8 cellular contexts compared by ENCODE assay signal in genomic region chr1:209207701-209208286, GRCh38.
A peak's percentile ranks its signal among the peaks of the same experiment; 100 is the strongest.
DNase-seq lines count a peak whose midpoint lies in the region; ATAC-seq, FAIRE-seq and TF ChIP-seq lines count a peak whose summit lies in the region.

No MANE protein-coding gene starts in this region.

- TF ChIP-seq POLR2A in GM12878 (IDR thresholded peaks at IDR 0.05; ENCODE audit: low read depth, low read length): no peak

- H3K4me2 ChIP-seq in GM12878 (ENCODE audit: control insufficient read depth, insufficient read depth): peak overlapping the region; percentile 21; the same call in 1 of the 2 replicates

- RAD21 ChIA-PET in GM12878 (lab: Charles Lee; ENCODE audit: unreplicated experiment): interaction anchor here (0.6 to 1.5 kb wide), 6 partner anchors 41 to 558 kb away, joined by 3 to 5 read pairs (median 3); no protein-coding TSS in a partner anchor

- CTCF ChIA-PET in GM12878 (lab: Yijun Ruan, JAX): interaction anchor here (0.5 to 1.9 kb wide), 11 partner anchors 14 to 588 kb away, joined by 3 to 9 read pairs (median 4); no protein-coding TSS in a partner anchor

- H3K9me3 ChIP-seq in BE2C (no peaks in the 10 kb centered on the region), GM12878 (replicated peaks; ENCODE audit: control insufficient read depth, insufficient read depth, low read length) (no peaks in the 10 kb centered on the region), iPS-18a (ENCODE audit: control insufficient read depth, low read depth, low read length) (no peaks in the 10 kb centered on the region)

- H3K9ac ChIP-seq in GM12878 (ENCODE audit: control insufficient read depth, insufficient read depth, low read length) (no peak overlapping the region), iPS-18a (ENCODE audit: low read length) (no peak overlapping the region)

- H3K36me3 ChIP-seq in BE2C: no peaks in the 10 kb centered on the region
- H3K36me3 ChIP-seq in GM12878 (ENCODE audit: control insufficient read depth in 2 of 2, insufficient read depth in 2 of 2, low read length in 1 of 2): no peaks in the 10 kb centered on the region
- H3K36me3 ChIP-seq in iPS-18a (ENCODE audit: control insufficient read depth, low read depth, low read length): no peaks in the 10 kb centered on the region

- peaks cover 7% of the 10 kb centered on the region for H3K4me1 ChIP-seq in BE2C
- no peaks in the 10 kb centered on the region for H3K4me1 ChIP-seq in GM12878 (ENCODE audit: control insufficient read depth, insufficient read depth, low read length)
- H3K4me1 ChIP-seq in iPS-18a (ENCODE audit: control insufficient read depth, low read depth, low read length): peaks cover 10% of the 10 kb centered on the region

- TF ChIP-seq CTCF in BE2C (IDR thresholded peaks at IDR 0.05; ENCODE audit: low read depth, low read length) (peak; percentile 90), GM12878 (IDR thresholded peaks at IDR 0.05 in 2 of 3, conservative IDR thresholded peaks at IDR 0.05 in 1 of 3; ENCODE audit: control insufficient read depth in 2 of 3, extremely low read depth in 1 of 3, insufficient read depth in 1 of 3, low read depth in 3 of 3, low read length in 3 of 3) (peak; percentile 51 to 74 (median 61); a peak in 5 of 6 replicates)

- intact Hi-C loops in GM12878 (cut with micrococcal nuclease; ENCODE audit: unreplicated experiment): loop anchor here (5.0 kb wide), 2 partner anchors 130 to 555 kb away; no protein-coding TSS in a partner anchor

- in situ Hi-C loops in GM12878 (cut with MboI): loop anchor here (10.0 kb wide), 1 partner anchor 553 kb away; no protein-coding TSS in a partner anchor

- no peak overlapping the region for H2AFZ ChIP-seq in GM12878 (ENCODE audit: control insufficient read depth, low read depth, low read length)

- WGBS in GM12878 (ENCODE audit: insufficient coverage, insufficient replicate concordance, low lambda C conversion rate, missing lambda C conversion rate): 8% methylated on average over 31 of the region's 31 CpGs

- H3K4me3 ChIP-seq in BE2C (ENCODE audit: low read depth, low read length): peak overlapping the region; percentile 64
- no peak overlapping the region for H3K4me3 ChIP-seq in GM12878
- peak overlapping the region; percentile 62 for H3K4me3 ChIP-seq in iPS-18a (ENCODE audit: low read length)
- H3K4me3 ChIP-seq in skeletal muscle cell (ENCODE audit: low read depth, low read length): peak overlapping the region; percentile 40

- no TSS peak for BruUV-seq in GM12878 (replicated peaks; lab: Mats Ljungman, UMichigan)

- TF ChIP-seq RAD21 in GM12878 (IDR thresholded peaks at IDR 0.05; ENCODE audit: insufficient read depth, low read depth, low read length): peak; percentile 84

- SMC1A ChIA-PET in GM12878 (lab: Charles Lee; ENCODE audit: uncharacterized antibody, unreplicated experiment): interaction anchor here (0.7 to 1.6 kb wide), 4 partner anchors 41 to 252 kb away, joined by 3 to 4 read pairs (median 4); no protein-coding TSS in a partner anchor

- no peak for TF ChIP-seq EP300 in GM12878 (IDR thresholded peaks at IDR 0.05; ENCODE audit: borderline replicate concordance in 1 of 2, control insufficient read depth in 1 of 2, low read depth in 2 of 2, low read length in 2 of 2)

- H3K27me3 ChIP-seq in BE2C (no peaks in the 10 kb centered on the region), GM12878 (replicated peaks in 1 of 2; ENCODE audit: control insufficient read depth in 2 of 2, insufficient read depth in 2 of 2, low read length in 1 of 2) (peaks cover 4 to 6% of the 10 kb centered on the region in 2 experiments; a peak in 3 of 4 replicates), iPS-18a (ENCODE audit: control insufficient read depth, insufficient read depth, low read length) (peaks cover 14% of the 10 kb centered on the region)

- DNase-seq in BE2C (peak; percentile 89), NCI-H446 (lab: John Stamatoyannopoulos, UW) (peak; percentile 65 to 88), GM12878 (ENCODE audit: low read depth, low spot score) (no peak), skeletal muscle cell (ENCODE audit: low read depth) (peak; percentile 31)
- DNase-seq in effector CD8-positive, alpha-beta T cell (lab: John Stamatoyannopoulos, UW): no peak

- H3K79me2 ChIP-seq in GM12878 (ENCODE audit: control insufficient read depth, insufficient read depth, low read length): no peaks in the 10 kb centered on the region

- peak; percentile 71 for ATAC-seq in GM18907 (IDR thresholded peaks at IDR 0.05; ENCODE audit: unreplicated experiment)
- peak; percentile 71 for ATAC-seq in HG03280 (IDR thresholded peaks at IDR 0.05; ENCODE audit: unreplicated experiment)
- ATAC-seq in GM12878: peak; percentile 81

- peak; percentile 13 for FAIRE-seq in GM12878 (lab: Jason Lieb, UNC)

- no peaks in the 10 kb centered on the region for H4K20me1 ChIP-seq in GM12878 (ENCODE audit: control insufficient read depth, insufficient read depth)

- no peak overlapping the region for H3K27ac ChIP-seq in GM12878 (ENCODE audit: control insufficient read depth, insufficient read depth)
- no peak overlapping the region for H3K27ac ChIP-seq in iPS-18a (ENCODE audit: low read length)

- POLR2A ChIA-PET in GM12878 (lab: Charles Lee): no interaction called here

TF ChIP-seq in GM12878, 131 proteins besides CTCF, POLR2A, EP300 and RAD21:
- TF ChIP-seq RUNX3 (IDR thresholded peaks at IDR 0.05; ENCODE audit: low read length) (peak; percentile 26; the same call in 1 of the 2 replicates), YY1 (IDR thresholded peaks at IDR 0.05; ENCODE audit: low read depth, low read length) (0 out of 2 replicates have a peak, but pooled peaks have one; percentile 38), NR2C1 (IDR thresholded peaks at IDR 0.05) (no peak), SUZ12 (IDR thresholded peaks at IDR 0.05; ENCODE audit: unreplicated experiment) (no peak), SMC3 (IDR thresholded peaks at IDR 0.05; ENCODE audit: borderline replicate concordance, low read length) (peak; percentile 48; the same call in 1 of the 2 replicates), HCFC1 (IDR thresholded peaks at IDR 0.05; ENCODE audit: low read length) (no peak)

Comparison
In these comparisons a context has a peak if more than half of its experiments do, and no peak if none do; other contexts are left out.
1. DNase-seq: peak in BE2C (single experiment), NCI-H446 (2 of 2) and skeletal muscle cell (single experiment); none in GM12878 (single experiment) and effector CD8-positive, alpha-beta T cell (single experiment).
2. Peak in every context shown above with its lines, with median percentiles within 50 percentile points of each other: ATAC-seq.